20 cellular contexts compared by ENCODE assay signal in the genomic region with DNA sequence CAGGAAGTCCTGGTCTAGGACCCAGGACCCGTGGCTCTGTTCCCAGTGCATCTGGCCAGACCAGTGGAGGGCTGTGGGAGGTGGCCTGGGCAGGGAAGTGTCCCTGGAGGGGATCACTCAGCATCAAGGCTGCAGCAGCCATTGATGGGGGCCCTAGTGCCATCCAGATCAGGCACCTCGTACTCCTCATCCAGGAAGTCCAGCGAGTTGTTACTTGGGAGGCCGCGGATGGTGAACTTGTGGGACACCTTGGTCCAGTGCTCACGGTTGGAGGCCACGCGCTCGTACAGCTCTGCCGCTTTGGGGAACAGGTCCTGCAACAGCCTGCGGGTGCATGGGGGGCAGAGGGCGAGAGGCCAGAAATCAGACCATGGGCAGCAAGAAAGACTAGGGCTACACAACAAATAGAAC.
DNase-seq lines count a peak whose midpoint lies in the region; TF ChIP-seq lines count a peak whose summit lies in the region.
"Had no signal": no experiment of that assay in that cellular context is flagged by ENCODE, and none has a peak within 500 bp of the region (broad histone marks: within the 10 kb centered on the region; RNA-seq: fewer than 3 reads in every experiment).

No MANE protein-coding gene starts in this region.

- no peaks in the 10 kb centered on the region for H3K4me1 ChIP-seq in sigmoid colon

- H3K27me3 ChIP-seq in sigmoid colon: no peaks in the 10 kb centered on the region

- H3K36me3 ChIP-seq in sigmoid colon: peaks cover 0 to 62% (median 36%) of the 10 kb centered on the region in 4 donors

- peaks cover 33% of the 10 kb centered on the region for H3K27me3 Mint-ChIP-seq in chondrocyte (ENCODE audit: low read depth)

- H3K27ac ChIP-seq in sigmoid colon: no peak overlapping the region
- H3K27ac ChIP-seq: 22Rv1, GM23248, PC-9 had no signal

- no peaks in the 10 kb centered on the region for H3K36me3 Mint-ChIP-seq in chondrocyte (ENCODE audit: low read depth)

- H3K9me3 Mint-ChIP-seq in chondrocyte (ENCODE audit: low read depth): no peaks in the 10 kb centered on the region
- H3K9me3 Mint-ChIP-seq: IgD-negative memory B cell had no signal

- TF ChIP-seq POLR2A in sigmoid colon (IDR thresholded peaks at IDR 0.05): no peak

- no peak for TF ChIP-seq CTCF in chondrocyte (IDR thresholded peaks at IDR 0.05)
- TF ChIP-seq CTCF in sigmoid colon (IDR thresholded peaks at IDR 0.05): no peak

- 77 to 79% methylated on average over 12 of the region's 12 CpGs for WGBS in sigmoid colon, 2 donors

- intact Hi-C loops in sigmoid colon (cut with DNase I): no loop called here

- H3K4me3 ChIP-seq in sigmoid colon: no peak overlapping the region
- H3K4me3 ChIP-seq: GM23248, PC-9 had no signal

- H3K9me3 ChIP-seq in sigmoid colon: no peaks in the 10 kb centered on the region

- H3K4me1 Mint-ChIP-seq in chondrocyte (ENCODE audit: low read depth): peaks cover 3% of the 10 kb centered on the region

- no peak overlapping the region for H3K27ac Mint-ChIP-seq in chondrocyte (ENCODE audit: unreplicated experiment)
- H3K27ac Mint-ChIP-seq: IgD-negative memory B cell had no signal

- TF ChIP-seq EP300 in sigmoid colon (IDR thresholded peaks at IDR 0.05): no peak

- H3K4me3 Mint-ChIP-seq in chondrocyte (ENCODE audit: unreplicated experiment): no peak overlapping the region
- H3K4me3 Mint-ChIP-seq: IgD-negative memory B cell had no signal

- peak; percentile 8 for DNase-seq in activated CD8-positive, alpha-beta memory T cell treated with anti-CD3 and anti-CD28 coated beads, Interleukin-2, amount 50 U/mL, for 4 hours
- no peak for DNase-seq in activated CD8-positive, alpha-beta memory T cell treated with anti-CD3 and anti-CD28 coated beads for 24 hours
- DNase-seq in 8988T (peak; percentile 28), chondrocyte (ENCODE audit: low spot score) (peak; percentile 64), sigmoid colon (peak; percentile 50), T-helper 2 cell (no peak), RKO (ENCODE audit: low spot score) (no peak)
- no peak for DNase-seq in stimulated activated CD4-positive, alpha-beta T cell treated with anti-CD3 and anti-CD28 coated beads, Interleukin-1b, Interleukin-23, amount 100 ng/mL, for 48 hours
- DNase-seq: DMS79 treated with DMSO at 0.1 percent for 48 hours, GM23248, Kasumi-1, MM.1S, NCI-H1092 treated with DMSO at 0.1 percent for 48 hours, NCI-H2081 treated with DMSO at 0.1 percent for 48 hours, NCI-H510A, NCI-H82, PC-9, SHP77 had no signal

Comparison
In these comparisons a context has a peak if more than half of its experiments do, and no peak if none do; other contexts are left out.
1. DNase-seq: peak in activated CD8-positive, alpha-beta memory T cell treated with anti-CD3 and anti-CD28 coated beads, Interleukin-2, amount 50 U/mL, for 4 hours (single experiment), 8988T (single experiment), chondrocyte (single experiment) and sigmoid colon (single experiment); none in activated CD8-positive, alpha-beta memory T cell treated with anti-CD3 and anti-CD28 coated beads for 24 hours (single experiment), stimulated activated CD4-positive, alpha-beta T cell treated with anti-CD3 and anti-CD28 coated beads, Interleukin-1b, Interleukin-23, amount 100 ng/mL, for 48 hours (single experiment), T-helper 2 cell (0 of 5) and RKO (single experiment).